Comparison of ENCODE assay signal across 1 cellular context in the genomic region with DNA sequence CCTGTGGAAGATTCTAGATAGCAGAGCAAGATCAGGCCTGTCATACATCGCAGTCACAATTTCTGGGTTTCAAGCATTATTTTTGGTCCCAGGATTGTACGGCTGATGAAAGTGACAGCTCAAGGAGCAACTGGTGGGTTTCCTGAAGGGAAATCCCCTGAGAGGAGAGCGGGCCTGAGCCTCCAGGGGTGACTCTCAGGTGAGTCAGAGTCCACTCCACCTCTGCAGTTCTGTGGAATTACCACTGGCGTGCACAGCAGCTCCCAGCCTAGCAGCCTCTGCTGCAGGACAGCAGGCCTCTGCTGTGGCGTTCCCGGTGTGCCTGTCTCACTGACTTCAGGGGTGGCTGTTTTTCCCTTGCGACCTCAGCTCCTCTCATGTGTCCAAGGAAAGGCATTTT.
TF ChIP-seq lines count a peak whose summit lies in the region.

No MANE protein-coding gene starts in this region.

TF ChIP-seq in GM23338, 12 proteins besides CTCF, POLR2A, EP300 and RAD21 (continued from another document):
- TF ChIP-seq POLR2AphosphoS5 (IDR thresholded peaks at IDR 0.05; ENCODE audit: low read depth) (no peak), EZH2phosphoT487 (IDR thresholded peaks at IDR 0.05; ENCODE audit: unreplicated experiment) (no peak), ETS1 (IDR thresholded peaks at IDR 0.05) (no peak)
- TF ChIP-seq, protein P1, sequence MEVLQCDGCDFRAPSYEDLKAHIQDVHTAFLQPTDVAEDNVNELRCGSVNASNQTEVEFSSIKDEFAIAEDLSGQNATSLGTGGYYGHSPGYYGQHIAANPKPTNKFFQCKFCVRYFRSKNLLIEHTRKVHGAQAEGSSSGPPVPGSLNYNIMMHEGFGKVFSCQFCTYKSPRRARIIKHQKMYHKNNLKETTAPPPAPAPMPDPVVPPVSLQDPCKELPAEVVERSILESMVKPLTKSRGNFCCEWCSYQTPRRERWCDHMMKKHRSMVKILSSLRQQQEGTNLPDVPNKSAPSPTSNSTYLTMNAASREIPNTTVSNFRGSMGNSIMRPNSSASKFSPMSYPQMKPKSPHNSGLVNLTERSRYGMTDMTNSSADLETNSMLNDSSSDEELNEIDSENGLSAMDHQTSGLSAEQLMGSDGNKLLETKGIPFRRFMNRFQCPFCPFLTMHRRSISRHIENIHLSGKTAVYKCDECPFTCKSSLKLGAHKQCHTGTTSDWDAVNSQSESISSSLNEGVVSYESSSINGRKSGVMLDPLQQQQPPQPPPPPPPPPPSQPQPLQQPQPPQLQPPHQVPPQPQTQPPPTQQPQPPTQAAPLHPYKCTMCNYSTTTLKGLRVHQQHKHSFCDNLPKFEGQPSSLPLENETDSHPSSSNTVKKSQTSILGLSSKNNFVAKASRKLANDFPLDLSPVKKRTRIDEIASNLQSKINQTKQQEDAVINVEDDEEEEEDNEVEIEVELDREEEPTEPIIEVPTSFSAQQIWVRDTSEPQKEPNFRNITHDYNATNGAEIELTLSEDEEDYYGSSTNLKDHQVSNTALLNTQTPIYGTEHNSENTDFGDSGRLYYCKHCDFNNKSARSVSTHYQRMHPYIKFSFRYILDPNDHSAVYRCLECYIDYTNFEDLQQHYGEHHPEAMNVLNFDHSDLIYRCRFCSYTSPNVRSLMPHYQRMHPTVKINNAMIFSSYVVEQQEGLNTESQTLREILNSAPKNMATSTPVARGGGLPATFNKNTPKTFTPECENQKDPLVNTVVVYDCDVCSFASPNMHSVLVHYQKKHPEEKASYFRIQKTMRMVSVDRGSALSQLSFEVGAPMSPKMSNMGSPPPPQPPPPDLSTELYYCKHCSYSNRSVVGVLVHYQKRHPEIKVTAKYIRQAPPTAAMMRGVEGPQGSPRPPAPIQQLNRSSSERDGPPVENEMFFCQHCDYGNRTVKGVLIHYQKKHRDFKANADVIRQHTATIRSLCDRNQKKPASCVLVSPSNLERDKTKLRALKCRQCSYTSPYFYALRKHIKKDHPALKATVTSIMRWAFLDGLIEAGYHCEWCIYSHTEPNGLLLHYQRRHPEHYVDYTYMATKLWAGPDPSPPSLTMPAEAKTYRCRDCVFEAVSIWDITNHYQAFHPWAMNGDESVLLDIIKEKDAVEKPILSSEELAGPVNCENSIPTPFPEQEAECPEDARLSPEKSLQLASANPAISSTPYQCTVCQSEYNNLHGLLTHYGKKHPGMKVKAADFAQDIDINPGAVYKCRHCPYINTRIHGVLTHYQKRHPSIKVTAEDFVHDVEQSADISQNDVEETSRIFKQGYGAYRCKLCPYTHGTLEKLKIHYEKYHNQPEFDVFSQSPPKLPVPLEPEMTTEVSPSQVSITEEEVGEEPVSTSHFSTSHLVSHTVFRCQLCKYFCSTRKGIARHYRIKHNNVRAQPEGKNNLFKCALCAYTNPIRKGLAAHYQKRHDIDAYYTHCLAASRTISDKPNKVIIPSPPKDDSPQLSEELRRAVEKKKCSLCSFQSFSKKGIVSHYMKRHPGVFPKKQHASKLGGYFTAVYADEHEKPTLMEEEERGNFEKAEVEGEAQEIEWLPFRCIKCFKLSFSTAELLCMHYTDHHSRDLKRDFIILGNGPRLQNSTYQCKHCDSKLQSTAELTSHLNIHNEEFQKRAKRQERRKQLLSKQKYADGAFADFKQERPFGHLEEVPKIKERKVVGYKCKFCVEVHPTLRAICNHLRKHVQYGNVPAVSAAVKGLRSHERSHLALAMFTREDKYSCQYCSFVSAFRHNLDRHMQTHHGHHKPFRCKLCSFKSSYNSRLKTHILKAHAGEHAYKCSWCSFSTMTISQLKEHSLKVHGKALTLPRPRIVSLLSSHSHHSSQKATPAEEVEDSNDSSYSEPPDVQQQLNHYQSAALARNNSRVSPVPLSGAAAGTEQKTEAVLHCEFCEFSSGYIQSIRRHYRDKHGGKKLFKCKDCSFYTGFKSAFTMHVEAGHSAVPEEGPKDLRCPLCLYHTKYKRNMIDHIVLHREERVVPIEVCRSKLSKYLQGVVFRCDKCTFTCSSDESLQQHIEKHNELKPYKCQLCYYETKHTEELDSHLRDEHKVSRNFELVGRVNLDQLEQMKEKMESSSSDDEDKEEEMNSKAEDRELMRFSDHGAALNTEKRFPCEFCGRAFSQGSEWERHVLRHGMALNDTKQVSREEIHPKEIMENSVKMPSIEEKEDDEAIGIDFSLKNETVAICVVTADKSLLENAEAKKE (CRISPR knock-in tag; IDR thresholded peaks at IDR 0.05), result no peak
